Comparison of ENCODE assay signal across 8 cellular contexts in genomic region chr2:201452856-201453643, GRCh38. TPM values are rescaled to one million over a fixed set of nuclear protein-coding genes. Genes with fewer than 3 reads are reported as not detected.
DNase-seq lines count a peak whose midpoint lies in the region; ATAC-seq and TF ChIP-seq lines count a peak whose summit lies in the region.

No MANE protein-coding gene starts in this region.

- H3K9ac ChIP-seq in subcutaneous abdominal adipose tissue (ENCODE audit: low read length in 5 of 5) = peak overlapping the region; percentile 23 to 85 (median 77)

- no peaks in the 10 kb centered on the region for H3K27me3 ChIP-seq in subcutaneous abdominal adipose tissue (ENCODE audit: control insufficient read depth in 5 of 5, insufficient read depth in 4 of 5, low read length in 5 of 5)

- peaks cover 15% of the 10 kb centered on the region for H3K36me3 Mint-ChIP-seq in activated CD8-positive, alpha-beta memory T cell treated with anti-CD3 and anti-CD28 coated beads, Interleukin-2, amount 10 ng/mL, durations not matched to agents 7 days and 5 days
- H3K36me3 Mint-ChIP-seq in activated naive CD8-positive, alpha-beta T cell treated with anti-CD3 and anti-CD28 coated beads for 36 hours = peaks cover 14% of the 10 kb centered on the region

- no peak for TF ChIP-seq CTCF in GM13976 (IDR thresholded peaks at IDR 0.05; ENCODE audit: borderline replicate concordance, control extremely low read depth, extremely low read depth, insufficient read depth, missing control alignments)

- ATAC-seq in activated CD8-positive, alpha-beta memory T cell treated with anti-CD3 and anti-CD28 coated beads, Interleukin-2, amount 10 ng/mL, durations not matched to agents 7 days and 5 days = no peak

- peak overlapping the region in 4 of 5 donors; percentile 80 to 96 (median 90) for H3K4me3 ChIP-seq in subcutaneous abdominal adipose tissue (ENCODE audit: low read depth in 1 of 5, low read length in 5 of 5)

- H3K9me3 ChIP-seq in subcutaneous abdominal adipose tissue (ENCODE audit: control insufficient read depth in 5 of 5, low read length in 5 of 5) = no peaks in the 10 kb centered on the region

- in situ Hi-C loops in GM13976 (cut with MboI; ENCODE audit: low sequenced_read_pairs, unreplicated experiment) = no loop called here

- H3K27ac Mint-ChIP-seq in activated CD8-positive, alpha-beta memory T cell treated with anti-CD3 and anti-CD28 coated beads, Interleukin-2, amount 10 ng/mL, durations not matched to agents 7 days and 5 days = no peak overlapping the region
- no peak overlapping the region for H3K27ac Mint-ChIP-seq in activated naive CD8-positive, alpha-beta T cell treated with anti-CD3 and anti-CD28 coated beads for 36 hours

- H3K36me3 ChIP-seq in subcutaneous abdominal adipose tissue (ENCODE audit: control insufficient read depth in 5 of 5, insufficient read depth in 5 of 5, low read length in 5 of 5) = peaks cover 0 to 6% (median 0%) of the 10 kb centered on the region in 5 donors

- CTCF ChIA-PET in activated CD8-positive, alpha-beta memory T cell treated with anti-CD3 and anti-CD28 coated beads, Interleukin-2, amount 10 ng/mL, durations not matched to agents 7 days and 5 days (lab: Charles Lee) = interaction anchor here (0.6 to 2.8 kb wide), 7 partner anchors 13 to 307 kb away, joined by 3 to 12 read pairs (median 4); no protein-coding TSS in a partner anchor

- H3K4me1 ChIP-seq in subcutaneous abdominal adipose tissue (ENCODE audit: control insufficient read depth in 5 of 5, insufficient read depth in 5 of 5, low read length in 5 of 5) = peaks cover 0 to 34% (median 26%) of the 10 kb centered on the region in 5 donors

- no peak for DNase-seq in activated CD8-positive, alpha-beta memory T cell treated with anti-CD3 and anti-CD28 coated beads, Interleukin-2, amount 10 ng/mL, durations not matched to agents 7 days and 5 days
- no peak for DNase-seq in activated CD8-positive, alpha-beta memory T cell treated with anti-CD3 and anti-CD28 coated beads, Interleukin-2, amount 50 U/mL, for 4 hours
- DNase-seq in activated naive CD8-positive, alpha-beta T cell treated with anti-CD3 and anti-CD28 coated beads for 36 hours = no peak
- DNase-seq in kidney tubule cell (ENCODE audit: low spot score) (peak; percentile 30), GM13976 (ENCODE audit: low spot score) (no peak), DMS153 (lab: John Stamatoyannopoulos, UW) (no peak)
- no peak for DNase-seq in activated CD4-positive, CD25-positive, alpha-beta regulatory T cell treated with anti-CD3 and anti-CD28 coated beads, Interleukin-2, amount 50 U/mL, for 72 hours

- H3K4me3 Mint-ChIP-seq in activated CD8-positive, alpha-beta memory T cell treated with anti-CD3 and anti-CD28 coated beads, Interleukin-2, amount 10 ng/mL, durations not matched to agents 7 days and 5 days = peak overlapping the region; percentile 99
- H3K4me3 Mint-ChIP-seq in activated naive CD8-positive, alpha-beta T cell treated with anti-CD3 and anti-CD28 coated beads for 36 hours = peak overlapping the region; percentile 86

- peaks cover 32% of the 10 kb centered on the region for H3K4me1 Mint-ChIP-seq in activated CD8-positive, alpha-beta memory T cell treated with anti-CD3 and anti-CD28 coated beads, Interleukin-2, amount 10 ng/mL, durations not matched to agents 7 days and 5 days
- peaks cover 31% of the 10 kb centered on the region for H3K4me1 Mint-ChIP-seq in activated naive CD8-positive, alpha-beta T cell treated with anti-CD3 and anti-CD28 coated beads for 36 hours

- peak overlapping the region; percentile 86 for H3K27ac ChIP-seq in subcutaneous abdominal adipose tissue (ENCODE audit: low read depth, low read length)

- no peaks in the 10 kb centered on the region for H3K27me3 Mint-ChIP-seq in activated CD8-positive, alpha-beta memory T cell treated with anti-CD3 and anti-CD28 coated beads, Interleukin-2, amount 10 ng/mL, durations not matched to agents 7 days and 5 days
- no peaks in the 10 kb centered on the region for H3K27me3 Mint-ChIP-seq in activated naive CD8-positive, alpha-beta T cell treated with anti-CD3 and anti-CD28 coated beads for 36 hours

- no peaks in the 10 kb centered on the region for H3K9me3 Mint-ChIP-seq in activated CD8-positive, alpha-beta memory T cell treated with anti-CD3 and anti-CD28 coated beads, Interleukin-2, amount 10 ng/mL, durations not matched to agents 7 days and 5 days (ENCODE audit: low read depth)
- no peaks in the 10 kb centered on the region for H3K9me3 Mint-ChIP-seq in activated naive CD8-positive, alpha-beta T cell treated with anti-CD3 and anti-CD28 coated beads for 36 hours

RNA-seq across cellular contexts. Expression of gene STRADB, which starts 1.5 kb away (rescaled TPM):
- total RNA-seq in activated CD8-positive, alpha-beta memory T cell treated with anti-CD3 and anti-CD28 coated beads, Interleukin-2, amount 10 ng/mL, durations not matched to agents 7 days and 5 days = 10 to 100 TPM; 17.0 to 19.2 TPM
- total RNA-seq in activated naive CD8-positive, alpha-beta T cell treated with anti-CD3 and anti-CD28 coated beads for 36 hours = 10 to 100 TPM; 22.4 to 23.2 TPM

RNA-seq across cellular contexts. Expression of gene TRAK2, which starts 1.8 kb away (rescaled TPM):
- 10 to 100 TPM; 39.8 to 42.7 TPM for total RNA-seq in activated CD8-positive, alpha-beta memory T cell treated with anti-CD3 and anti-CD28 coated beads, Interleukin-2, amount 10 ng/mL, durations not matched to agents 7 days and 5 days
- 10 to 100 TPM; 21.2 to 24.6 TPM for total RNA-seq in activated naive CD8-positive, alpha-beta T cell treated with anti-CD3 and anti-CD28 coated beads for 36 hours
